Comparison of ENCODE assay signal across 31 cellular contexts in genomic region chr7:70299447-70299807, GRCh38.
"Had no signal": no experiment of that assay in that cellular context is flagged by ENCODE, and none has a peak within 500 bp of the region (broad histone marks: within the 10 kb centered on the region; RNA-seq: fewer than 3 reads in every experiment).

No MANE protein-coding gene starts in this region.

- H3K27me3 ChIP-seq: adrenal gland, body of pancreas, esophagus squamous epithelium had no signal

- H3K4me3 Mint-ChIP-seq: activated B cell treated with CpG ODN at 0.5 μM for 24 hours; activated CD8-positive, alpha-beta memory T cell treated with anti-CD3 and anti-CD28 coated beads, Interleukin-2, amount 10 ng/mL, durations not matched to agents 7 days and 5 days; activated CD8-positive, alpha-beta T cell treated with anti-CD3 and anti-CD28 coated beads, Interleukin-2, amount 10 ng/mL, durations not matched to agents 7 days and 5 days; activated naive CD4-positive, alpha-beta T cell treated with anti-CD3 and anti-CD28 coated beads for 36 hours; activated naive CD4-positive, alpha-beta T cell treated with anti-CD3 and anti-CD28 coated beads, Interleukin-2, amount 50 U/mL, for 24 hours; activated naive CD8-positive, alpha-beta T cell treated with anti-CD3 and anti-CD28 coated beads for 36 hours; activated naive CD8-positive, alpha-beta T cell treated with anti-CD3 and anti-CD28 coated beads, Interleukin-2, amount 50 U/mL, for 24 hours; activated T-helper 1 cell treated with anti-CD3 and anti-CD28 coated beads, Interleukin-12 subunit alpha, Interleukin-12 subunit beta, Interleukin-2, Interleukin-4 antibody, amounts not matched to agents 30 ng/mL and 10 ng/mL and 1 ng/mL, durations not matched to agents 14 hours and 24 hours and 36 hours; effector memory CD8-positive, alpha-beta T cell; T-helper 17 cell; T-helper 2 cell treated with Interferon-gamma antibody and Interleukin-4, amounts not matched to agents 5 μg/mL and 100 μg/mL, for 36 hours had no signal

- H3K36me3 Mint-ChIP-seq: activated CD8-positive, alpha-beta memory T cell treated with anti-CD3 and anti-CD28 coated beads, Interleukin-2, amount 10 ng/mL, durations not matched to agents 7 days and 5 days; activated naive CD4-positive, alpha-beta T cell treated with anti-CD3 and anti-CD28 coated beads, Interleukin-2, amount 50 U/mL, for 24 hours; activated naive CD8-positive, alpha-beta T cell treated with anti-CD3 and anti-CD28 coated beads for 36 hours had no signal

- H3K9me3 Mint-ChIP-seq: activated B cell treated with CpG ODN at 0.5 μM for 24 hours; activated naive CD4-positive, alpha-beta T cell treated with anti-CD3 and anti-CD28 coated beads, Interleukin-2, amount 50 U/mL, for 24 hours; activated naive CD8-positive, alpha-beta T cell treated with anti-CD3 and anti-CD28 coated beads for 36 hours; activated T-helper 1 cell treated with anti-CD3 and anti-CD28 coated beads, Interleukin-12 subunit alpha, Interleukin-12 subunit beta, Interleukin-2, Interleukin-4 antibody, amounts not matched to agents 30 ng/mL and 10 ng/mL and 1 ng/mL, durations not matched to agents 14 hours and 24 hours and 36 hours; activated T-helper 2 cell treated with anti-CD3 and anti-CD28 coated beads, Interferon-gamma antibody, Interleukin-2, Interleukin-4, amounts not matched to agents 10 μg/mL and 5 μg/mL and 100 μg/mL, durations not matched to agents 14 hours and 24 hours and 36 hours; effector memory CD8-positive, alpha-beta T cell had no signal

- H3K4me1 Mint-ChIP-seq: activated B cell treated with CpG ODN at 0.5 μM for 24 hours; activated naive CD4-positive, alpha-beta T cell treated with anti-CD3 and anti-CD28 coated beads, Interleukin-2, amount 50 U/mL, for 24 hours had no signal

- H3K36me3 ChIP-seq: adrenal gland, esophagus squamous epithelium, WERI-Rb-1 had no signal

- ATAC-seq: activated CD4-positive, CD25-positive, alpha-beta regulatory T cell treated with anti-CD3 and anti-CD28 coated beads, Interleukin-2, amount 50 U/mL, for 24 hours; activated CD8-positive, alpha-beta memory T cell treated with anti-CD3 and anti-CD28 coated beads, Interleukin-2, amount 10 ng/mL, durations not matched to agents 7 days and 5 days; activated CD8-positive, alpha-beta T cell treated with anti-CD3 and anti-CD28 coated beads, Interleukin-2, amount 10 ng/mL, durations not matched to agents 7 days and 5 days; activated naive CD8-positive, alpha-beta T cell treated with anti-CD3 and anti-CD28 coated beads, Interleukin-2, amount 50 U/mL, for 24 hours; body of pancreas; effector memory CD8-positive, alpha-beta T cell; T-helper 17 cell had no signal

- H3K4me1 ChIP-seq: adrenal gland, body of pancreas, esophagus squamous epithelium had no signal

- H3K27ac Mint-ChIP-seq: activated B cell treated with CpG ODN at 0.5 μM for 24 hours; activated CD8-positive, alpha-beta memory T cell treated with anti-CD3 and anti-CD28 coated beads, Interleukin-2, amount 10 ng/mL, durations not matched to agents 7 days and 5 days; activated CD8-positive, alpha-beta T cell treated with anti-CD3 and anti-CD28 coated beads, Interleukin-2, amount 10 ng/mL, durations not matched to agents 7 days and 5 days; activated naive CD4-positive, alpha-beta T cell treated with anti-CD3 and anti-CD28 coated beads for 36 hours; activated naive CD4-positive, alpha-beta T cell treated with anti-CD3 and anti-CD28 coated beads, Interleukin-2, amount 50 U/mL, for 24 hours; activated naive CD8-positive, alpha-beta T cell treated with anti-CD3 and anti-CD28 coated beads for 36 hours; activated naive CD8-positive, alpha-beta T cell treated with anti-CD3 and anti-CD28 coated beads, Interleukin-2, amount 50 U/mL, for 24 hours; activated T-helper 1 cell treated with anti-CD3 and anti-CD28 coated beads, Interleukin-12 subunit alpha, Interleukin-12 subunit beta, Interleukin-2, Interleukin-4 antibody, amounts not matched to agents 30 ng/mL and 10 ng/mL and 1 ng/mL, durations not matched to agents 14 hours and 24 hours and 36 hours; activated T-helper 2 cell treated with anti-CD3 and anti-CD28 coated beads, Interferon-gamma antibody, Interleukin-2, Interleukin-4, amounts not matched to agents 10 μg/mL and 5 μg/mL and 100 μg/mL, durations not matched to agents 14 hours and 24 hours and 36 hours; T-helper 17 cell; T-helper 2 cell treated with Interferon-gamma antibody and Interleukin-4, amounts not matched to agents 5 μg/mL and 100 μg/mL, for 36 hours had no signal

- H3K27ac ChIP-seq: adrenal gland, body of pancreas, esophagus squamous epithelium, WERI-Rb-1 had no signal

- H3K27me3 Mint-ChIP-seq: activated B cell treated with CpG ODN at 0.5 μM for 24 hours; activated naive CD4-positive, alpha-beta T cell treated with anti-CD3 and anti-CD28 coated beads, Interleukin-2, amount 50 U/mL, for 24 hours; activated naive CD8-positive, alpha-beta T cell treated with anti-CD3 and anti-CD28 coated beads for 36 hours; activated naive CD8-positive, alpha-beta T cell treated with anti-CD3 and anti-CD28 coated beads, Interleukin-2, amount 50 U/mL, for 24 hours; T-helper 17 cell had no signal

- H3K9me3 ChIP-seq: adrenal gland, body of pancreas, esophagus squamous epithelium had no signal

- DNase-seq: activated B cell treated with CpG ODN at 0.5 μM for 24 hours; activated CD4-positive, alpha-beta T cell treated with anti-CD3 and anti-CD28 coated beads for 48 hours; activated CD4-positive, alpha-beta T cell treated with anti-CD3 and anti-CD28 coated beads, Interleukin-2, amount 50 U/mL, for 1 hour; activated CD4-positive, alpha-beta T cell treated with anti-CD3 and anti-CD28 coated beads, Interleukin-2, amount 50 U/mL, for 48 hours; activated CD8-positive, alpha-beta memory T cell treated with anti-CD3 and anti-CD28 coated beads, Interleukin-2, amount 10 ng/mL, durations not matched to agents 7 days and 5 days; activated CD8-positive, alpha-beta memory T cell treated with anti-CD3 and anti-CD28 coated beads, Interleukin-2, amount 50 U/mL, for 4 hours; activated CD8-positive, alpha-beta T cell treated with anti-CD3 and anti-CD28 coated beads, Interleukin-2, amount 10 ng/mL, durations not matched to agents 7 days and 5 days; activated effector memory CD4-positive, alpha-beta T cell treated with anti-CD3 and anti-CD28 coated beads, Interleukin-2, amount 50 U/mL, for 16 hours; activated naive CD4-positive, alpha-beta T cell treated with anti-CD3 and anti-CD28 coated beads for 36 hours; activated naive CD8-positive, alpha-beta T cell treated with anti-CD3 and anti-CD28 coated beads for 36 hours; activated naive CD8-positive, alpha-beta T cell treated with anti-CD3 and anti-CD28 coated beads, Interleukin-2, amount 50 U/mL, for 24 hours; activated T-cell treated with anti-CD3 and anti-CD28 coated beads, Interleukin-2, amount 50 U/mL, for 1 hour; activated T-cell treated with anti-CD3 and anti-CD28 coated beads, Interleukin-2, amount 50 U/mL, for 48 hours; adrenal gland; amygdala; aorta; body of pancreas; cortex of kidney; dermis blood vessel endothelial cell; effector CD4-positive, alpha-beta T cell; effector memory CD8-positive, alpha-beta T cell; erythroblast; esophagus squamous epithelium; T-helper 17 cell; T1000; WERI-Rb-1 had no signal

- H3K4me3 ChIP-seq: adrenal gland, body of pancreas, esophagus squamous epithelium had no signal
